8 cellular contexts compared by ENCODE assay signal in the genomic region with DNA sequence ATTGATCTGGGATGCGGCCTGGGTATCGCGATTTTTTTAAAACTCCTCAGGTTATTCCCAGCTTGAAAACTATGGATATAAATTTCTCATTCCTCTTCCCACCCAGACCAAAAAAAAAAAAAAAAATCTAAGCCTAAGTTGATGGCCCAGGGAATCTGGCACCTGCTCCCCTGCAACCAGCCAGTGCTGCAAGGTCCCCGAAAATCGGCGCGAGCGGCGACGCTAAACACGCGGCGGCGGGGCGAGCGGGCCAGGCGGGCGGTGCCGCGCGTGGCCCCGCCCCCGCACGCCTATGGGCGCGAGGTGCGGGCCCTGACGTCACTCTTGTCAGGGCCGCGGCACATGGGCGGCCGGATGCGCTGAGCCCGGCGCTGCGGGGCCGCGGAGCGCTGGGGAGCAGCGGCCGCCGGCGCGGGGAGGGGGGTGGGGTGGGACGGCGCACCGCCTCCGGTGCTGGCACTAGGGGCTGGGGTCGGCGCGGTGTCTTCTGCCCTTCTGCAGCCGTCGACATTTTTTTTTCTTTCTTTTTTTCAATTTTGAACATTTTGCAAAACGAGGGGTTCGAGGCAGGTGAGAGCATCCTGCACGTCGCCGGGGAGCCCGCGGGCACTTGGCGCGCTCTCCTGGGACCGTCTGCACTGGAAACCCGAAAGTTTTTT. TPM values are rescaled to one million over a fixed set of nuclear protein-coding genes. Genes with fewer than 3 reads are reported as not detected.
A peak's percentile ranks its signal among the peaks of the same experiment; 100 is the strongest.
DNase-seq lines count a peak whose midpoint lies in the region; ATAC-seq, FAIRE-seq and TF ChIP-seq lines count a peak whose summit lies in the region.

A gene with protein sequence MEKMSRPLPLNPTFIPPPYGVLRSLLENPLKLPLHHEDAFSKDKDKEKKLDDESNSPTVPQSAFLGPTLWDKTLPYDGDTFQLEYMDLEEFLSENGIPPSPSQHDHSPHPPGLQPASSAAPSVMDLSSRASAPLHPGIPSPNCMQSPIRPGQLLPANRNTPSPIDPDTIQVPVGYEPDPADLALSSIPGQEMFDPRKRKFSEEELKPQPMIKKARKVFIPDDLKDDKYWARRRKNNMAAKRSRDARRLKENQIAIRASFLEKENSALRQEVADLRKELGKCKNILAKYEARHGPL (plus strand): TSS at position 321 of the 659 bp plus-strand sequence. CDS start 525 bp downstream, outside the sequence.

- FAIRE-seq in pancreas (lab: Jason Lieb, UNC) = no peak

- 0% methylated on average over 60 to 64 of the region's 64 CpGs for WGBS in pancreas, 2 donors
- WGBS in testis, 2 donors = 1% methylated on average over 32 to 63 of the region's 64 CpGs

- TF ChIP-seq RAD21 in Ishikawa (IDR thresholded peaks at IDR 0.05; ENCODE audit: low read depth) = no peak

- TF ChIP-seq CTCF in pancreas (IDR thresholded peaks at IDR 0.05) (no peak), testis (IDR thresholded peaks at IDR 0.05) (no peak)

- DNase-seq in D341Med (ENCODE audit: low spot score) = peak; percentile 100
- DNase-seq in SK-N-DZ (ENCODE audit: low spot score) = peak; percentile 91
- DNase-seq in activated naive CD8-positive, alpha-beta T cell treated with anti-CD3 and anti-CD28 coated beads, Interleukin-2, amount 50 U/mL, for 16 hours (ENCODE audit: low read depth, low spot score) = peak; percentile 33
- DNase-seq in cardiac septum (ENCODE audit: low spot score) = peak; percentile 88
- peak; percentile 86 to 91 (median 90) for DNase-seq in pancreas
- DNase-seq in testis = peak; percentile 88

- H3K27me3 ChIP-seq in pancreas (no peaks in the 10 kb centered on the region), testis (no peaks in the 10 kb centered on the region)

- intact Hi-C loops in cardiac septum (cut with DNase I) (loop anchor here (1.0 to 10.0 kb wide), 2 partner anchors 26 to 80 kb away; no protein-coding TSS in a partner anchor), pancreas (cut with DNase I) (no loop called here), testis (cut with DNase I; ENCODE audit: low total_unique reads) (loop anchor here (2.0 kb wide), 1 partner anchor 26 kb away; no protein-coding TSS in a partner anchor)

- TF ChIP-seq EP300 in Ishikawa (IDR thresholded peaks at IDR 0.05; ENCODE audit: borderline replicate concordance) = no peak

- H3K4me3 ChIP-seq in pancreas (peak within 1 kb of the TSS; percentile 37 to 64 (median 46)), testis (peak within 1 kb of the TSS; percentile 66 to 74)

- TF ChIP-seq POLR2A in testis (IDR thresholded peaks at IDR 0.05) = no peak

- H3K4me1 ChIP-seq in pancreas (peaks cover 0 to 7% (median 5%) of the 10 kb centered on the region in 3 donors), testis (peaks cover 9% of the 10 kb centered on the region)

- H3K27ac ChIP-seq in pancreas = peak within 1 kb of the TSS in 2 of 4 donors; percentile 10 to 22
- peak within 1 kb of the TSS; percentile 89 to 92 for H3K27ac ChIP-seq in testis

- peak; percentile 90 for ATAC-seq in GM21576 (IDR thresholded peaks at IDR 0.05; ENCODE audit: unreplicated experiment)
- ATAC-seq in pancreas = peak; percentile 95 to 98 (median 96)

- H3K9me3 ChIP-seq in pancreas (no peaks in the 10 kb centered on the region), testis (no peaks in the 10 kb centered on the region)

- H3K36me3 ChIP-seq in pancreas (no peaks in the 10 kb centered on the region), testis (ENCODE audit: low read depth, missing control alignments) (no peaks in the 10 kb centered on the region)

TF ChIP-seq in Ishikawa, 13 proteins besides CTCF, POLR2A, EP300 and RAD21:
- TF ChIP-seq CREB1 (IDR thresholded peaks at IDR 0.05; ENCODE audit: low read depth) (peak; percentile 34; the same call in 1 of the 2 replicates), TCF12 (IDR thresholded peaks at IDR 0.05; ENCODE audit: low read depth) (no peak), TAF1 (IDR thresholded peaks at IDR 0.05; ENCODE audit: low read depth) (no peak), FOXM1 (IDR thresholded peaks at IDR 0.05; ENCODE audit: borderline replicate concordance, low read depth) (no peak), TEAD4 (IDR thresholded peaks at IDR 0.05) (no peak), NFIC (IDR thresholded peaks at IDR 0.05) (no peak)
- TF ChIP-seq, protein P1, sequence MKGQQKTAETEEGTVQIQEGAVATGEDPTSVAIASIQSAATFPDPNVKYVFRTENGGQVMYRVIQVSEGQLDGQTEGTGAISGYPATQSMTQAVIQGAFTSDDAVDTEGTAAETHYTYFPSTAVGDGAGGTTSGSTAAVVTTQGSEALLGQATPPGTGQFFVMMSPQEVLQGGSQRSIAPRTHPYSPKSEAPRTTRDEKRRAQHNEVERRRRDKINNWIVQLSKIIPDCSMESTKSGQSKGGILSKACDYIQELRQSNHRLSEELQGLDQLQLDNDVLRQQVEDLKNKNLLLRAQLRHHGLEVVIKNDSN (IDR thresholded peaks at IDR 0.05) = peak; percentile 12; the same call in 1 of the 2 replicates
- TF ChIP-seq, protein P2, sequence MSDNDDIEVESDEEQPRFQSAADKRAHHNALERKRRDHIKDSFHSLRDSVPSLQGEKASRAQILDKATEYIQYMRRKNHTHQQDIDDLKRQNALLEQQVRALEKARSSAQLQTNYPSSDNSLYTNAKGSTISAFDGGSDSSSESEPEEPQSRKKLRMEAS (IDR thresholded peaks at IDR 0.05) = peak; percentile 72

RNA-seq across cellular contexts. Expression of the gene that starts here (rescaled TPM):
- polyA plus RNA-seq in SK-N-DZ (2014; cell fraction: cytosol; rRNA removed) = 3.2 and 4.0 TPM in 2 replicates
- 3.1 and 9.2 TPM in 2 replicates for polyA plus RNA-seq in SK-N-DZ (2014; cell fraction: nucleus; rRNA removed)
- total RNA-seq in cardiac septum (9.8 TPM), pancreas (1 to 10 TPM; 1.4 to 4.6 (median 2.2) TPM), testis (10 to 100 TPM; 14.5 to 23.4 TPM)
- polyA plus RNA-seq in pancreas (1 to 10 TPM; 1.2 to 4.4 TPM), testis (ENCODE audit: insufficient read depth, low read depth, low replicate concordance) (7.0 TPM)

Comparison
In these comparisons a context has a peak if more than half of its experiments do, and no peak if none do; other contexts are left out.
1. DNase-seq: peak in every context shown above with its lines; median percentile 100 in D341Med; 91 in SK-N-DZ; 90 in pancreas; 88 in cardiac septum; 88 in testis; 33 in activated naive CD8-positive, alpha-beta T cell treated with anti-CD3 and anti-CD28 coated beads, Interleukin-2, amount 50 U/mL, for 16 hours.
2. intact Hi-C loops: an anchor here in cardiac septum (1.0 to 10.0 kb wide) and testis (2.0 kb wide); none called in pancreas.